Comparison of ENCODE assay signal across 23 cellular contexts in the genomic region with DNA sequence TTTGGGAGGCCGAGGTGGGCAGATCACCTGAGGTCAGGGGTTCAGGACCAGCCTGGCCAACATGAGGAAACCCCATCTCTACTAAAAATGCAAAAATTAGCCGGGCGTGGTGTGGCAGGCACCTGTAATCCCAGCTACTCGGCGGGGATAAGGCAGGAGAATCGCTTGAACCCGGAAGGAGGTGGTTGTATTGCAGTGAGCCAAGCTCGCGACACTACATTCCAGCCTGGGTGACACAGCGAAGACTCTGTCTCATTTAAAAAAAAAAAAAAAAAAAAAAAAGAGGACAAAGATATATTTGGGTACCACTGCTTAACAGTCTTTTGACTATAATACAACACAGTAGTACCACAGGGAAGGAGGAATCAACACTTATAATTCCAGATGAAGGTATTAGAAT. TPM values are rescaled to one million over a fixed set of nuclear protein-coding genes. Genes with fewer than 3 reads are reported as not detected.
A peak's percentile ranks its signal among the peaks of the same experiment; 100 is the strongest.
DNase-seq lines count a peak whose midpoint lies in the region; ATAC-seq, FAIRE-seq and TF ChIP-seq lines count a peak whose summit lies in the region.
"Had no signal": no experiment of that assay in that cellular context is flagged by ENCODE, and none has a peak within 500 bp of the region (broad histone marks: within the 10 kb centered on the region; RNA-seq: fewer than 3 reads in every experiment).

No MANE protein-coding gene starts in this region.

- no peak for DNase-seq in CD4-positive, CD25-positive, alpha-beta regulatory T cell
- DNase-seq in HTR-8/SVneo (ENCODE audit: insufficient read length, low spot score) (no peak), K562 (ENCODE audit: extremely low read depth in 1 of 4, low spot score in 3 of 4) (no peak), trophoblast cell (no peak), NCI-H82 (lab: John Stamatoyannopoulos, UW) (no peak), prostate gland (ENCODE audit: low spot score) (no peak), DMS114 treated with DMSO at 0.1 percent for 48 hours (lab: John Stamatoyannopoulos, UW; ENCODE audit: unreplicated experiment) (no peak)
- DNase-seq: BE2C; COR-L47; DMS 273 treated with DMSO at 0.1 percent for 48 hours; GOT3; HCEC 1CT; NCI-H1092 treated with DMSO at 0.1 percent for 48 hours; NCI-H1436 treated with DMSO at 0.1 percent for 48 hours; NCI-H1930; NCI-H510A; NCI-H748 treated with DMSO at 0.1 percent for 48 hours; NK-92 treated with Interleukin-12 subunit alpha and Interleukin-12 subunit beta, amount 100 ng/mL, for 24 hours had no signal

- H3K27me3 Mint-ChIP-seq in CD4-positive, CD25-positive, alpha-beta regulatory T cell, result no peaks in the 10 kb centered on the region

- no peak overlapping the region for H3K14ac ChIP-seq in trophoblast cell (ENCODE audit: low read length)

- no peak overlapping the region for H2BK120ac ChIP-seq in trophoblast cell (ENCODE audit: insufficient read depth, low read length, poor library complexity)

- peak; percentile 20 for FAIRE-seq in HTR-8/SVneo (lab: Jason Lieb, UNC)
- FAIRE-seq in K562 (lab: Jason Lieb, UNC), result no peak
- FAIRE-seq: G401.6, GM12892, RCC 7860 had no signal

- no peak for TF ChIP-seq POLR2A in K562 (conservative IDR thresholded peaks at IDR 0.05)
- no peak for TF ChIP-seq POLR2A in prostate gland (IDR thresholded peaks at IDR 0.05)

- H4K20me1 ChIP-seq in K562 (replicated peaks; ENCODE audit: control insufficient read depth, insufficient read depth, low read length), result peaks cover 7% of the 10 kb centered on the region; the same call in 1 of the 2 replicates

- no peak overlapping the region for H4K8ac ChIP-seq in trophoblast cell (ENCODE audit: low read depth, low read length)

- TF ChIP-seq RAD21 in K562 (CRISPR knock-in tag; conservative IDR thresholded peaks at IDR 0.05 in 1 of 2, IDR thresholded peaks at IDR 0.05 in 1 of 2), result no peak

- no peak for ATAC-seq in CD4-positive, CD25-positive, alpha-beta regulatory T cell (ENCODE audit: low read depth in 2 of 2)
- peak; percentile 17; the same call in 2 of the 3 replicates for ATAC-seq in K562

- peak overlapping the region; percentile 8 to 72 (median 44) for H3K27ac Mint-ChIP-seq in CD4-positive, CD25-positive, alpha-beta regulatory T cell

- H3K9ac ChIP-seq in K562 (ENCODE audit: insufficient read depth in 1 of 2, low read depth in 2 of 2, low read length in 2 of 2), result 0 out of 4 replicates have a peak overlapping the region, but pooled peaks of 1 of the 2 experiments have one; percentile 7
- no peak overlapping the region for H3K9ac ChIP-seq in trophoblast cell (ENCODE audit: low read length)
- H3K9ac ChIP-seq: KMS-11 had no signal

- no peaks in the 10 kb centered on the region for H3K9me3 ChIP-seq in CD4-positive, CD25-positive, alpha-beta regulatory T cell (ENCODE audit: control insufficient read depth in 2 of 2, low read length in 2 of 2)
- H3K9me3 ChIP-seq in K562 (replicated peaks; ENCODE audit: control insufficient read depth, insufficient read depth, low read depth, low read length) (no peaks in the 10 kb centered on the region), trophoblast cell (ENCODE audit: insufficient read depth, low read depth, low read length) (no peaks in the 10 kb centered on the region), prostate gland (no peaks in the 10 kb centered on the region)
- H3K9me3 ChIP-seq: BE2C had no signal

- H3K4me2 ChIP-seq in K562 (ENCODE audit: insufficient read depth, low read length) (no peak overlapping the region), trophoblast cell (ENCODE audit: low read length) (no peak overlapping the region)
- H3K4me2 ChIP-seq: KMS-11 had no signal

- H3K4me3 Mint-ChIP-seq in CD4-positive, CD25-positive, alpha-beta regulatory T cell, result peak overlapping the region in 1 of 4 donors; percentile 14

- no peak overlapping the region for H2AK5ac ChIP-seq in trophoblast cell (ENCODE audit: low read length)

- H3K36me3 ChIP-seq in CD4-positive, CD25-positive, alpha-beta regulatory T cell (ENCODE audit: control insufficient read depth, insufficient read depth, low read length), result peaks cover 44% of the 10 kb centered on the region
- H3K36me3 ChIP-seq in K562 (ENCODE audit: control insufficient read depth, insufficient read depth, low read length) (peaks cover 87% of the 10 kb centered on the region), trophoblast cell (ENCODE audit: control insufficient read depth in 1 of 2, insufficient read depth in 2 of 2, low read length in 2 of 2) (peaks cover 45 to 49% of the 10 kb centered on the region in 2 experiments), prostate gland (peaks cover 0 to 6% of the 10 kb centered on the region in 2 donors)

- no peak overlapping the region for H2BK12ac ChIP-seq in trophoblast cell (ENCODE audit: low read length)

- CTCF ChIA-PET in K562 (lab: Yijun Ruan, JAX; ENCODE audit: low intra/inter-chr PET ratio), result no interaction called here

- POLR2A ChIA-PET in K562 (lab: Yijun Ruan, JAX), result interaction anchor here (0.6 to 1.5 kb wide), 3 partner anchors 11 to 121 kb away, joined by 3 to 4 read pairs (median 3); a partner anchor contains a TSS

- no peak overlapping the region for H4K12ac ChIP-seq in trophoblast cell (ENCODE audit: low read depth, low read length)

- no peaks in the 10 kb centered on the region for H3K9me1 ChIP-seq in K562 (ENCODE audit: control insufficient read depth, insufficient read depth, low read length)

- 91% methylated on average over 10 of the region's 10 CpGs for WGBS in K562 (ENCODE audit: insufficient coverage, low coverage, missing lambda C conversion rate)
- no CpG with 5 or more reads among the region's 10 CpGs for WGBS in trophoblast cell (ENCODE audit: extremely low coverage, insufficient coverage, insufficient read length)
- 81% methylated on average over 10 of the region's 10 CpGs for WGBS in prostate gland

- no TSS peak for BruUV-seq in K562 (replicated peaks; lab: Mats Ljungman, UMichigan)

- peaks cover 18 to 56% (median 30%) of the 10 kb centered on the region in 4 donors for H3K4me1 Mint-ChIP-seq in CD4-positive, CD25-positive, alpha-beta regulatory T cell

- in situ Hi-C loops in K562 (cut with MboI), result no loop called here

- TF ChIP-seq CTCF in K562 (IDR thresholded peaks at IDR 0.05 in 2 of 3, conservative IDR thresholded peaks at IDR 0.05 in 1 of 3; ENCODE audit: insufficient read depth in 2 of 3, low read depth in 1 of 3, low read length in 3 of 3), result no peak
- no peak for TF ChIP-seq CTCF in prostate gland (IDR thresholded peaks at IDR 0.05)

- peak overlapping the region; percentile 69 for H3K4ac ChIP-seq in trophoblast cell (ENCODE audit: low read depth, low read length)

- intact Hi-C loops in K562 (cut with micrococcal nuclease) (no loop called here), prostate gland (cut with DNase I) (no loop called here)

- H2BK5ac ChIP-seq in trophoblast cell (ENCODE audit: low read depth, low read length, poor library complexity), result no peak overlapping the region

- H3K18ac ChIP-seq in trophoblast cell (ENCODE audit: low read length), result no peak overlapping the region

- H3K79me2 ChIP-seq in K562 (ENCODE audit: control insufficient read depth, insufficient read depth, low read length) (peaks cover 98% of the 10 kb centered on the region), trophoblast cell (ENCODE audit: control insufficient read depth, insufficient read depth, low read length, poor library complexity) (peaks cover 12% of the 10 kb centered on the region)

- no peak for TF ChIP-seq EP300 in K562 (IDR thresholded peaks at IDR 0.05; ENCODE audit: low read length)

- no peaks in the 10 kb centered on the region for H3K79me1 ChIP-seq in trophoblast cell (ENCODE audit: low read length)

- no peaks in the 10 kb centered on the region for H3K9me3 Mint-ChIP-seq in CD4-positive, CD25-positive, alpha-beta regulatory T cell

- H3K4me1 ChIP-seq in CD4-positive, CD25-positive, alpha-beta regulatory T cell (ENCODE audit: control insufficient read depth, insufficient read depth, low read length, poor library complexity, severe bottlenecking), result peaks cover 12% of the 10 kb centered on the region
- H3K4me1 ChIP-seq in K562 (replicated peaks in 1 of 2; ENCODE audit: control insufficient read depth in 2 of 2, insufficient read depth in 2 of 2, low read length in 2 of 2), result no peaks in the 10 kb centered on the region; a peak in 1 of 5 replicates
- no peaks in the 10 kb centered on the region for H3K4me1 ChIP-seq in trophoblast cell (ENCODE audit: control insufficient read depth in 1 of 2, insufficient read depth in 2 of 2, low read length in 2 of 2)
- H3K4me1 ChIP-seq in prostate gland (replicated peaks), result no peaks in the 10 kb centered on the region
- H3K4me1 ChIP-seq: BE2C had no signal

- H3K23ac ChIP-seq in trophoblast cell (ENCODE audit: low read length), result no peak overlapping the region

- H2AFZ ChIP-seq in K562 (ENCODE audit: low read depth, low read length) (no peak overlapping the region), trophoblast cell (ENCODE audit: insufficient read depth, low read length, poor library complexity) (no peak overlapping the region)

- H3K4me3 ChIP-seq in CD4-positive, CD25-positive, alpha-beta regulatory T cell (ENCODE audit: low read depth, low read length), result no peak overlapping the region
- H3K4me3 ChIP-seq in K562 (no peak overlapping the region), trophoblast cell (ENCODE audit: low read depth, low read length) (no peak overlapping the region), prostate gland (no peak overlapping the region)

- peaks cover 16% of the 10 kb centered on the region for H3K36me3 Mint-ChIP-seq in CD4-positive, CD25-positive, alpha-beta regulatory T cell

- H4K91ac ChIP-seq in trophoblast cell (ENCODE audit: low read depth, low read length), result no peak overlapping the region

- H3K27me3 ChIP-seq in CD4-positive, CD25-positive, alpha-beta regulatory T cell (ENCODE audit: control insufficient read depth, insufficient read depth, low read length), result no peaks in the 10 kb centered on the region
- H3K27me3 ChIP-seq in K562 (ENCODE audit: control insufficient read depth in 2 of 2, insufficient read depth in 2 of 2, low read length in 2 of 2) (no peaks in the 10 kb centered on the region), trophoblast cell (ENCODE audit: insufficient read depth, low read length) (no peaks in the 10 kb centered on the region), prostate gland (replicated peaks; ENCODE audit: insufficient read depth) (no peaks in the 10 kb centered on the region)
- H3K27me3 ChIP-seq: BE2C had no signal

- no peak overlapping the region for H3K27ac ChIP-seq in CD4-positive, CD25-positive, alpha-beta regulatory T cell (ENCODE audit: insufficient read depth, low read length, poor library complexity, severe bottlenecking)
- no peak overlapping the region for H3K27ac ChIP-seq in K562 (ENCODE audit: extremely low read depth, low read depth, low read length)
- no peak overlapping the region for H3K27ac ChIP-seq in trophoblast cell (ENCODE audit: low read depth, low read length)
- no peak overlapping the region for H3K27ac ChIP-seq in prostate gland
- H3K27ac ChIP-seq: HL-60, KMS-11 had no signal

RNA-seq across cellular contexts. Expression of a gene that starts 9.2 kb away (rescaled TPM):
- total RNA-seq in CD4-positive, CD25-positive, alpha-beta regulatory T cell, result 252 TPM
- polyA plus RNA-seq in CD4-positive, CD25-positive, alpha-beta regulatory T cell, result 10 to 100 TPM; 78.7 to 93.7 (median 83.1) TPM
- total RNA-seq in K562 (2011; cell fraction: chromatin; rRNA removed; ENCODE audit: low replicate concordance), result 419 and 726 TPM in 2 replicates
- total RNA-seq in K562 (2011; cell fraction: nucleolus; rRNA removed), result 195 and 280 TPM in 2 replicates
- 289 and 307 TPM in 2 replicates for total RNA-seq in K562 (2011; cell fraction: nucleoplasm; rRNA removed)
- 160 and 215 TPM in 2 replicates for total RNA-seq in K562 (2014; rRNA removed)
- total RNA-seq in K562 (2014; rRNA removed; fragmentation: Illumina TruSeq; extraction: Trizol), result 220 and 225 TPM in 2 replicates
- total RNA-seq in K562 (2015; rRNA removed; fragmentation: Illumina TruSeq; extraction: Trizol), result 270 and 271 TPM in 2 replicates
- 207 and 239 TPM in 2 replicates for total RNA-seq in K562 (2021)
- 215 and 229 TPM in 2 replicates for polyA plus RNA-seq in K562 (2011; rRNA removed)
- 232 and 285 TPM in 2 replicates for polyA plus RNA-seq in K562 (2011; cell fraction: cytosol; rRNA removed)
- polyA plus RNA-seq in K562 (2011; cell fraction: nucleus; rRNA removed), result 297 and 353 TPM in 2 replicates
- 171 and 190 TPM in 2 replicates for polyA plus RNA-seq in K562 (2012)
- 251 and 269 TPM in 2 replicates for polyA plus RNA-seq in K562 (2014; fragmentation: Illumina TruSeq; extraction: Trizol)
- polyA plus RNA-seq in K562 (2014; fragmentation: Nextera tagmentation; extraction: Ambion mirVana), result 100 to 1,000 TPM; 142 to 164 TPM
- 110 and 160 TPM in 2 replicates for polyA plus RNA-seq in K562 (2014; rRNA removed)
- 751 and 918 TPM in 2 replicates for polyA minus RNA-seq in K562 (2011; rRNA and poly(A)+ RNA removed)
- polyA minus RNA-seq in K562 (2011; cell fraction: cytosol; rRNA and poly(A)+ RNA removed), result 279 and 319 TPM in 2 replicates
- polyA minus RNA-seq in K562 (2011; cell fraction: nucleus; rRNA and poly(A)+ RNA removed), result 150 and 218 TPM in 2 replicates
- polyA plus RNA-seq in trophoblast cell (2013), result 104 and 110 TPM in 2 replicates
- total RNA-seq in prostate gland, result 100 to 1,000 TPM; 102 to 190 TPM
